24 cellular contexts compared by ENCODE assay signal in the genomic region with DNA sequence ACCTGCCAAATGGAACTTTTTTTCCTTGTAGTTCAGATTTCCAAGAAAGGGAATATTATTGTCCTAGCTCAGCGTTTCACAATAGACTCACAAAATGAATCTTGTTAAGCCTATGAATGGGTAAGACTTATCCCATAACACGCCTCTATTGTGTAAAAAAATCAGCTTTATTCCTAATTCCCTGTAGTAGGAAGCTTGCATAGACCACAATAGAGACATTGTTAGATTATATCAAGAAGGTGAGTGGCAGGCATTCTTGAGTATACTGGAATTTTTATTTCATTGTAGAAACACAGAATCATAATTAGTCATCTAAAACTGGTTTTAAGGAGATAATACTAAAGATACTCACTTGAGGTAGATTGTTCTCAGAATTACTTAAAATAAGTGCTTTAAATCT.
"Had no signal": no experiment of that assay in that cellular context is flagged by ENCODE, and none has a peak within 500 bp of the region (broad histone marks: within the 10 kb centered on the region; RNA-seq: fewer than 3 reads in every experiment).

No MANE protein-coding gene starts in this region.

- H3K4me3 ChIP-seq: ascending aorta, SJSA1 had no signal

- ATAC-seq: activated CD8-positive, alpha-beta T cell treated with anti-CD3 and anti-CD28 coated beads, Interleukin-2, amount 10 ng/mL, durations not matched to agents 7 days and 5 days; Panc1 had no signal

- H3K9me3 ChIP-seq: ascending aorta, SJSA1 had no signal

- H3K27ac ChIP-seq: ascending aorta, SJSA1 had no signal

- H3K36me3 ChIP-seq: SJSA1 had no signal

- DNase-seq: activated CD4-positive, alpha-beta T cell treated with anti-CD3 and anti-CD28 coated beads, Interleukin-2, amount 10 ng/mL, durations not matched to agents 7 days and 5 days; activated CD4-positive, alpha-beta T cell treated with anti-CD3 and anti-CD28 coated beads, Interleukin-2, amount 50 U/mL, for 48 hours; activated CD8-positive, alpha-beta T cell treated with anti-CD3 and anti-CD28 coated beads, Interleukin-2, amount 10 ng/mL, durations not matched to agents 7 days and 5 days; activated gamma-delta T cell; activated naive CD4-positive, alpha-beta T cell treated with Interleukin-2 at 50 U/mL for 16 hours; activated naive CD8-positive, alpha-beta T cell treated with anti-CD3 and anti-CD28 coated beads, Interleukin-2, amount 10 ng/mL, durations not matched to agents 7 days and 5 days; activated T-cell treated with anti-CD3 and anti-CD28 coated beads, Interleukin-2, amount 50 U/mL, for 24 hours; amygdala; KG1; MM.1S; MV-4-11; NCI-H1092; NCI-H1436 treated with DMSO at 0.1 percent for 48 hours; NCI-H1694 treated with DMSO at 0.1 percent for 48 hours; NCI-H2029; NCI-H345; NCI-H526; NCI-H748 treated with DMSO at 0.1 percent for 48 hours; OCI-M1; SHP77 treated with DMSO at 0.1 percent for 48 hours; T1000 had no signal

- H3K27me3 ChIP-seq: ascending aorta, SJSA1 had no signal

- H3K4me1 ChIP-seq: ascending aorta, SJSA1 had no signal
